In the genomic region with DNA sequence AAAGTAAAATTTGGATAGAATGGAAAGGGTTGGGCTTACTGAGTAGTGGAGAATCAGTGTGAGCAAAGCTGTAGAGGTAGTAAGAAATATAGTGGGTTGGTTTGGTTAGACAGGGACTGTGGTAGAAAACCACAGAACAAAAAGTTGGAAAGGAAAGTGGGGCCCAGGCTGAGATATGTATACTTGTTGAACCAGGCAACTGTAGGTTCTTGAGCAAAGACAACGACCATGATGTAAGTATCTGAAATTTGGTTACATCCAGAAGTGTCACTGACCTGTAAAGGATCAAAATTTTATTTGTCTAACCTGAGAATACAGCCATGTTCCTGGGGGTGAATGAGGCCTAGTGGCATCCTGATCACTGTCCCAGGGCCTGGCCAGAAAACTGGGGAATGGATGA, we compare ENCODE assay signal across 14 cellular contexts.
DNase-seq lines count a peak whose midpoint lies in the region; ATAC-seq and TF ChIP-seq lines count a peak whose summit lies in the region.
"Had no signal": no experiment of that assay in that cellular context is flagged by ENCODE, and none has a peak within 500 bp of the region (broad histone marks: within the 10 kb centered on the region; RNA-seq: fewer than 3 reads in every experiment).

No MANE protein-coding gene starts in this region.

- peak overlapping the region; percentile 84 for H3K27ac Mint-ChIP-seq in activated CD4-positive, alpha-beta T cell treated with anti-CD3 and anti-CD28 coated beads, Interleukin-2, amount 10 ng/mL, durations not matched to agents 7 days and 5 days
- peak overlapping the region; percentile 85 for H3K27ac Mint-ChIP-seq in activated T-helper 1 cell treated with anti-CD3 and anti-CD28 coated beads, Interleukin-12 subunit alpha, Interleukin-12 subunit beta, Interleukin-2, Interleukin-4 antibody, amounts not matched to agents 30 ng/mL and 10 ng/mL and 1 ng/mL, durations not matched to agents 14 hours and 24 hours and 36 hours
- peak overlapping the region; percentile 77 to 86 for H3K27ac Mint-ChIP-seq in natural killer cell

- peak; percentile 51 for DNase-seq in activated CD4-positive, alpha-beta T cell treated with anti-CD3 and anti-CD28 coated beads, Interleukin-2, amount 10 ng/mL, durations not matched to agents 7 days and 5 days
- DNase-seq in activated CD4-positive, alpha-beta T cell treated with anti-CD3 and anti-CD28 coated beads for 4 hours, result no peak
- DNase-seq in activated T-helper 1 cell treated with anti-CD3 and anti-CD28 coated beads, Interleukin-12 subunit alpha, Interleukin-12 subunit beta, Interleukin-2, Interleukin-4 antibody, amounts not matched to agents 30 ng/mL and 10 ng/mL and 1 ng/mL, durations not matched to agents 14 hours and 24 hours and 36 hours (ENCODE audit: low spot score), result peak; percentile 34
- DNase-seq in natural killer cell (no peak), ovary (no peak)
- DNase-seq: central memory CD4-positive, alpha-beta T cell; MG63; NCI-H2081; NCI-H82 had no signal

- intact Hi-C loops in activated T-helper 1 cell treated with anti-CD3 and anti-CD28 coated beads, Interleukin-12 subunit alpha, Interleukin-12 subunit beta, Interleukin-2, Interleukin-4 antibody, amounts not matched to agents 30 ng/mL and 10 ng/mL and 1 ng/mL, durations not matched to agents 14 hours and 24 hours and 36 hours (cut with micrococcal nuclease), result loop anchor here (1.0 to 5.0 kb wide), 6 partner anchors 10 to 115 kb away; no protein-coding TSS in a partner anchor
- intact Hi-C loops in natural killer cell (cut with micrococcal nuclease), result no loop called here
- intact Hi-C loops in ovary (cut with DNase I), result no loop called here

- H3K4me1 ChIP-seq in ovary (ENCODE audit: insufficient read depth), result peaks cover 16% of the 10 kb centered on the region

- peak; percentile 36 for ATAC-seq in HG02798 (IDR thresholded peaks at IDR 0.05; ENCODE audit: poor library complexity, unreplicated experiment)
- peak; percentile 32 to 66 (median 49) for ATAC-seq in natural killer cell
- no peak for ATAC-seq in GM18498 (IDR thresholded peaks at IDR 0.05; ENCODE audit: unreplicated experiment)
- no peak for ATAC-seq in GM18505 (IDR thresholded peaks at IDR 0.05; ENCODE audit: unreplicated experiment)
- ATAC-seq: sciatic nerve had no signal

- H3K36me3 ChIP-seq in ovary, result no peaks in the 10 kb centered on the region
- H3K36me3 ChIP-seq: MG63 had no signal

- no peaks in the 10 kb centered on the region for H3K27me3 Mint-ChIP-seq in activated CD4-positive, alpha-beta T cell treated with anti-CD3 and anti-CD28 coated beads, Interleukin-2, amount 10 ng/mL, durations not matched to agents 7 days and 5 days
- no peaks in the 10 kb centered on the region for H3K27me3 Mint-ChIP-seq in activated T-helper 1 cell treated with anti-CD3 and anti-CD28 coated beads, Interleukin-12 subunit alpha, Interleukin-12 subunit beta, Interleukin-2, Interleukin-4 antibody, amounts not matched to agents 30 ng/mL and 10 ng/mL and 1 ng/mL, durations not matched to agents 14 hours and 24 hours and 36 hours (ENCODE audit: insufficient read depth)
- no peaks in the 10 kb centered on the region for H3K27me3 Mint-ChIP-seq in natural killer cell (ENCODE audit: low read depth in 2 of 2)
- H3K27me3 Mint-ChIP-seq: memory B cell had no signal

- peak overlapping the region in 1 of 2 donors; percentile 11 for H3K27ac ChIP-seq in ovary

- H3K27me3 ChIP-seq in ovary, result no peaks in the 10 kb centered on the region
- H3K27me3 ChIP-seq: MG63 had no signal

- H3K36me3 Mint-ChIP-seq in activated CD4-positive, alpha-beta T cell treated with anti-CD3 and anti-CD28 coated beads, Interleukin-2, amount 10 ng/mL, durations not matched to agents 7 days and 5 days (ENCODE audit: low read depth), result peaks cover 60% of the 10 kb centered on the region
- H3K36me3 Mint-ChIP-seq in activated T-helper 1 cell treated with anti-CD3 and anti-CD28 coated beads, Interleukin-12 subunit alpha, Interleukin-12 subunit beta, Interleukin-2, Interleukin-4 antibody, amounts not matched to agents 30 ng/mL and 10 ng/mL and 1 ng/mL, durations not matched to agents 14 hours and 24 hours and 36 hours (ENCODE audit: low read depth), result peaks cover 31% of the 10 kb centered on the region
- peaks cover 5% of the 10 kb centered on the region for H3K36me3 Mint-ChIP-seq in natural killer cell

- H3K4me1 Mint-ChIP-seq in activated CD4-positive, alpha-beta T cell treated with anti-CD3 and anti-CD28 coated beads, Interleukin-2, amount 10 ng/mL, durations not matched to agents 7 days and 5 days, result peaks cover 74% of the 10 kb centered on the region
- peaks cover 73% of the 10 kb centered on the region for H3K4me1 Mint-ChIP-seq in activated T-helper 1 cell treated with anti-CD3 and anti-CD28 coated beads, Interleukin-12 subunit alpha, Interleukin-12 subunit beta, Interleukin-2, Interleukin-4 antibody, amounts not matched to agents 30 ng/mL and 10 ng/mL and 1 ng/mL, durations not matched to agents 14 hours and 24 hours and 36 hours (ENCODE audit: low read depth)
- H3K4me1 Mint-ChIP-seq in natural killer cell, result peaks cover 75 to 80% of the 10 kb centered on the region in 2 donors

- TF ChIP-seq CTCF in natural killer cell (IDR thresholded peaks at IDR 0.05) (no peak), ovary (IDR thresholded peaks at IDR 0.05) (no peak)

- TF ChIP-seq POLR2A in ovary (IDR thresholded peaks at IDR 0.05) (no peak), GM18505 (IDR thresholded peaks at IDR 0.05; ENCODE audit: borderline replicate concordance, extremely low read depth, insufficient read depth, insufficient read length) (no peak)

- POLR2A ChIA-PET in activated CD4-positive, alpha-beta T cell treated with anti-CD3 and anti-CD28 coated beads, Interleukin-2, amount 10 ng/mL, durations not matched to agents 7 days and 5 days (lab: Charles Lee), result no interaction called here

- H3K9me3 Mint-ChIP-seq in activated CD4-positive, alpha-beta T cell treated with anti-CD3 and anti-CD28 coated beads, Interleukin-2, amount 10 ng/mL, durations not matched to agents 7 days and 5 days, result peaks cover 5% of the 10 kb centered on the region
- no peaks in the 10 kb centered on the region for H3K9me3 Mint-ChIP-seq in activated T-helper 1 cell treated with anti-CD3 and anti-CD28 coated beads, Interleukin-12 subunit alpha, Interleukin-12 subunit beta, Interleukin-2, Interleukin-4 antibody, amounts not matched to agents 30 ng/mL and 10 ng/mL and 1 ng/mL, durations not matched to agents 14 hours and 24 hours and 36 hours
- no peaks in the 10 kb centered on the region for H3K9me3 Mint-ChIP-seq in natural killer cell
- H3K9me3 Mint-ChIP-seq: memory B cell had no signal

- H3K4me3 ChIP-seq in ovary, result no peak overlapping the region
- H3K4me3 ChIP-seq: MG63 had no signal

- TF ChIP-seq EP300 in ovary (IDR thresholded peaks at IDR 0.05), result no peak

- no peaks in the 10 kb centered on the region for H3K9me3 ChIP-seq in ovary
- H3K9me3 ChIP-seq: MG63 had no signal

- peak overlapping the region; percentile 23 for H3K4me3 Mint-ChIP-seq in activated CD4-positive, alpha-beta T cell treated with anti-CD3 and anti-CD28 coated beads, Interleukin-2, amount 10 ng/mL, durations not matched to agents 7 days and 5 days
- H3K4me3 Mint-ChIP-seq in activated T-helper 1 cell treated with anti-CD3 and anti-CD28 coated beads, Interleukin-12 subunit alpha, Interleukin-12 subunit beta, Interleukin-2, Interleukin-4 antibody, amounts not matched to agents 30 ng/mL and 10 ng/mL and 1 ng/mL, durations not matched to agents 14 hours and 24 hours and 36 hours, result peak overlapping the region; percentile 67
- H3K4me3 Mint-ChIP-seq in natural killer cell, result peak overlapping the region; percentile 35
- H3K4me3 Mint-ChIP-seq: memory B cell had no signal

- CTCF ChIA-PET in activated CD4-positive, alpha-beta T cell treated with anti-CD3 and anti-CD28 coated beads, Interleukin-2, amount 10 ng/mL, durations not matched to agents 7 days and 5 days (lab: Charles Lee), result interaction anchor here (0.6 to 3.4 kb wide), 6 partner anchors 12 to 122 kb away, joined by 3 to 18 read pairs (median 4); a partner anchor contains a TSS

- 34% methylated on average over 1 of the region's 1 CpG for WGBS in ovary, 3 donors

Comparison
In these comparisons a context has a peak if more than half of its experiments do, and no peak if none do; other contexts are left out.
1. DNase-seq: peak in activated CD4-positive, alpha-beta T cell treated with anti-CD3 and anti-CD28 coated beads, Interleukin-2, amount 10 ng/mL, durations not matched to agents 7 days and 5 days (single experiment) and activated T-helper 1 cell treated with anti-CD3 and anti-CD28 coated beads, Interleukin-12 subunit alpha, Interleukin-12 subunit beta, Interleukin-2, Interleukin-4 antibody, amounts not matched to agents 30 ng/mL and 10 ng/mL and 1 ng/mL, durations not matched to agents 14 hours and 24 hours and 36 hours (single experiment); none in activated CD4-positive, alpha-beta T cell treated with anti-CD3 and anti-CD28 coated beads for 4 hours (0 of 2), natural killer cell (single experiment) and ovary (0 of 5).
2. ATAC-seq: peak in HG02798 (single experiment) and natural killer cell (3 of 3); none in GM18498 (single experiment) and GM18505 (single experiment).
3. Peak in every context shown above with its lines, with median percentiles within 50 percentile points of each other: H3K27ac Mint-ChIP-seq and H3K4me3 Mint-ChIP-seq.